ENCODE assay signal across 1 cellular context in genomic region chr10:70834448-70835151, GRCh38.
A peak's percentile ranks its signal among the peaks of the same experiment; 100 is the strongest.
TF ChIP-seq lines count a peak whose summit lies in the region.

No MANE protein-coding gene starts in this region.

TF ChIP-seq in liver, 16 proteins besides CTCF, POLR2A, EP300 and RAD21 (continued from another document):
- TF ChIP-seq REST (IDR thresholded peaks at IDR 0.05) = peak; percentile 52
- TF ChIP-seq HNF4G (IDR thresholded peaks at IDR 0.05) = peak; percentile 92
- TF ChIP-seq HNF4A (conservative IDR thresholded peaks at IDR 0.05) = peak; percentile 96 to 98
- peak; percentile 30 for TF ChIP-seq FOXA2 (IDR thresholded peaks at IDR 0.05)
- peak; percentile 79 for TF ChIP-seq NR2F2 (IDR thresholded peaks at IDR 0.05)
- peak; percentile 52 for TF ChIP-seq ZBTB33 (IDR thresholded peaks at IDR 0.05)
- TF ChIP-seq EGR1 (IDR thresholded peaks at IDR 0.05; ENCODE audit: low read depth in 2 of 2) = peak in 1 of 2 donors; percentile 17
- TF ChIP-seq YY1 (IDR thresholded peaks at IDR 0.05) = peak; percentile 73
- no peak for TF ChIP-seq TAF1 (conservative IDR thresholded peaks at IDR 0.05)
- TF ChIP-seq MAX (IDR thresholded peaks at IDR 0.05) = peak; percentile 52
- TF ChIP-seq FOXA1 (IDR thresholded peaks at IDR 0.05) = no peak
- peak; percentile 88 for TF ChIP-seq SP1 (IDR thresholded peaks at IDR 0.05)
- TF ChIP-seq GABPA (IDR thresholded peaks at IDR 0.05 in 1 of 2, conservative IDR thresholded peaks at IDR 0.05 in 1 of 2) = no peak
